ENCODE assay signal across 8 cellular contexts in genomic region chr9:4662989-4663792, GRCh38.
DNase-seq lines count a peak whose midpoint lies in the region; ATAC-seq lines count a peak whose summit lies in the region.

No MANE protein-coding gene starts in this region.

- no peaks in the 10 kb centered on the region for H3K36me3 ChIP-seq in mucosa of stomach (ENCODE audit: control insufficient read depth, insufficient read depth, low read length)

- H3K27me3 Mint-ChIP-seq in central memory CD8-positive, alpha-beta T cell: no peaks in the 10 kb centered on the region

- H3K9me3 ChIP-seq in mucosa of stomach (ENCODE audit: control insufficient read depth, low read length): no peaks in the 10 kb centered on the region

- DNase-seq in DMS 273 (lab: John Stamatoyannopoulos, UW; ENCODE audit: unreplicated experiment) (peak; percentile 40), DMS 273 treated with DMSO at 0.1 percent for 48 hours (lab: John Stamatoyannopoulos, UW) (no peak), NCI-H146 (lab: John Stamatoyannopoulos, UW) (peak; percentile 44), NCI-H82 treated with DMSO at 0.1 percent for 48 hours (lab: John Stamatoyannopoulos, UW; ENCODE audit: unreplicated experiment) (no peak), medulla oblongata (ENCODE audit: extremely low spot score) (no peak), NCI-H1930 (lab: John Stamatoyannopoulos, UW) (no peak)
- DNase-seq in central memory CD8-positive, alpha-beta T cell (ENCODE audit: low spot score in 2 of 2): no peak

- peaks cover 29% of the 10 kb centered on the region for H3K4me1 ChIP-seq in mucosa of stomach (ENCODE audit: control insufficient read depth, insufficient read depth, low read length)

- ATAC-seq in central memory CD8-positive, alpha-beta T cell (replicated peaks; ENCODE audit: extremely low read depth, poor library complexity, severe bottlenecking): peak; percentile 35

- peak overlapping the region; percentile 90 for H3K4me3 Mint-ChIP-seq in central memory CD8-positive, alpha-beta T cell

- H3K9ac ChIP-seq in mucosa of stomach (ENCODE audit: low read length): peak overlapping the region; percentile 88

- peak overlapping the region; percentile 51 for H3K4me3 ChIP-seq in mucosa of stomach (ENCODE audit: low read length)

- H3K4me1 Mint-ChIP-seq in central memory CD8-positive, alpha-beta T cell: peaks cover 69% of the 10 kb centered on the region

- peak overlapping the region; percentile 97 for H3K27ac Mint-ChIP-seq in central memory CD8-positive, alpha-beta T cell (ENCODE audit: low read depth)

- H3K27me3 ChIP-seq in mucosa of stomach (ENCODE audit: control insufficient read depth, insufficient read depth, low read length): no peaks in the 10 kb centered on the region

- no peaks in the 10 kb centered on the region for H3K9me3 Mint-ChIP-seq in central memory CD8-positive, alpha-beta T cell

- peaks cover 22% of the 10 kb centered on the region for H3K36me3 Mint-ChIP-seq in central memory CD8-positive, alpha-beta T cell (ENCODE audit: insufficient read depth)

Comparison
In these comparisons a context has a peak if more than half of its experiments do, and no peak if none do; other contexts are left out.
1. DNase-seq: peak in DMS 273 (single experiment) and NCI-H146 (single experiment); none in DMS 273 treated with DMSO at 0.1 percent for 48 hours (single experiment), central memory CD8-positive, alpha-beta T cell (0 of 2), NCI-H82 treated with DMSO at 0.1 percent for 48 hours (single experiment), medulla oblongata (single experiment) and NCI-H1930 (0 of 2).